ENCODE assay signal across 17 cellular contexts in genomic region chr1:25806418-25806817, GRCh38. TPM values are rescaled to one million over a fixed set of nuclear protein-coding genes. Genes with fewer than 3 reads are reported as not detected.
A peak's percentile ranks its signal among the peaks of the same experiment; 100 is the strongest.
DNase-seq lines count a peak whose midpoint lies in the region; ATAC-seq and TF ChIP-seq lines count a peak whose summit lies in the region.
"Had no signal": no experiment of that assay in that cellular context is flagged by ENCODE, and none has a peak within 500 bp of the region (broad histone marks: within the 10 kb centered on the region; RNA-seq: fewer than 3 reads in every experiment).

No MANE protein-coding gene starts in this region.

- DNase-seq in activated naive CD4-positive, alpha-beta T cell treated with anti-CD3 and anti-CD28 coated beads, Interleukin-2, amount 10 ng/mL, durations not matched to agents 7 days and 5 days, result no peak
- DNase-seq in fibroblast of lung (ENCODE audit: low read depth in 2 of 2) (peak; percentile 72 to 76), ovary (peak in 4 of 5 donors; percentile 63 to 73 (median 66)), uterus (peak; percentile 55 to 66), kidney tubule cell (ENCODE audit: low spot score) (no peak)
- no peak for DNase-seq in stimulated activated naive CD8-positive, alpha-beta T cell treated with anti-CD3 and anti-CD28 coated beads, Interleukin-15, Interleukin-2, amounts not matched to agents 100 U/mL and 50 U/mL, for 24 hours
- DNase-seq: activated B cell treated with CpG ODN at 0.5 μM for 24 hours; activated T-cell treated with anti-CD3 and anti-CD28 coated beads, Interleukin-2, amount 50 U/mL, for 48 hours; central memory CD4-positive, alpha-beta T cell; DMS79; NCI-H1092 treated with DMSO at 0.1 percent for 48 hours; NCI-H748 treated with DMSO at 0.1 percent for 48 hours; stimulated activated CD4-positive, alpha-beta T cell treated with anti-CD3 and anti-CD28 coated beads, Interleukin-2, amount 100 ng/mL, for 48 hours had no signal

- no peak overlapping the region for H3K9ac ChIP-seq in fibroblast of lung (ENCODE audit: insufficient read depth, low read length)

- intact Hi-C loops in ovary (cut with DNase I) (loop anchor here in 2 of 4 donors (5.0 to 10.0 kb wide), 3 partner anchors 188 to 199 kb away; partner anchors contain the start of genes MAN1C1 (in 1 of the 2) and PAFAH2 (in 1 of the 2)), uterus (cut with DNase I; ENCODE audit: low total_unique reads) (no loop called here)

- H3K36me3 Mint-ChIP-seq in activated naive CD4-positive, alpha-beta T cell treated with anti-CD3 and anti-CD28 coated beads, Interleukin-2, amount 50 U/mL, for 24 hours, result peaks cover 6% of the 10 kb centered on the region
- H3K36me3 Mint-ChIP-seq in activated naive CD4-positive, alpha-beta T cell treated with anti-CD3 and anti-CD28 coated beads, Interleukin-2, amount 10 ng/mL, durations not matched to agents 7 days and 5 days, result no peaks in the 10 kb centered on the region

- CTCF ChIA-PET in activated naive CD4-positive, alpha-beta T cell treated with anti-CD3 and anti-CD28 coated beads, Interleukin-2, amount 10 ng/mL, durations not matched to agents 7 days and 5 days (lab: Charles Lee), result no interaction called here

- H2AFZ ChIP-seq in fibroblast of lung (ENCODE audit: low read length), result no peak overlapping the region

- no peaks in the 10 kb centered on the region for H3K9me3 Mint-ChIP-seq in activated naive CD4-positive, alpha-beta T cell treated with anti-CD3 and anti-CD28 coated beads, Interleukin-2, amount 50 U/mL, for 24 hours
- H3K9me3 Mint-ChIP-seq in activated naive CD4-positive, alpha-beta T cell treated with anti-CD3 and anti-CD28 coated beads, Interleukin-2, amount 10 ng/mL, durations not matched to agents 7 days and 5 days, result no peaks in the 10 kb centered on the region
- H3K9me3 Mint-ChIP-seq: activated B cell treated with CpG ODN at 0.5 μM for 24 hours; stimulated activated naive CD8-positive, alpha-beta T cell treated with anti-CD3 and anti-CD28 coated beads, Interleukin-15, Interleukin-2, amounts not matched to agents 100 ng/mL and 50 ng/mL, for 24 hours had no signal

- TF ChIP-seq CTCF in fibroblast of lung (conservative IDR thresholded peaks at IDR 0.05 in 1 of 2, IDR thresholded peaks at IDR 0.05 in 1 of 2; ENCODE audit: low read depth in 1 of 2, low read length in 2 of 2) (no peak), ovary (IDR thresholded peaks at IDR 0.05) (no peak), uterus (IDR thresholded peaks at IDR 0.05) (no peak)

- H3K4me3 ChIP-seq in fibroblast of lung (replicated peaks in 1 of 4; ENCODE audit: control extremely low read depth in 1 of 4, insufficient read depth in 1 of 4, low read depth in 3 of 4, low read length in 4 of 4) (no peak overlapping the region), ovary (no peak overlapping the region), uterus (no peak overlapping the region)
- H3K4me3 ChIP-seq: HAP-1 had no signal

- H3K4me1 ChIP-seq in fibroblast of lung (ENCODE audit: control insufficient read depth, extremely low read depth, insufficient read depth, low read length) (peaks cover 11% of the 10 kb centered on the region), ovary (ENCODE audit: insufficient read depth) (no peaks in the 10 kb centered on the region), uterus (peaks cover 0 to 5% of the 10 kb centered on the region in 2 donors)

- no peaks in the 10 kb centered on the region for H4K20me1 ChIP-seq in fibroblast of lung (ENCODE audit: control insufficient read depth, extremely low read depth, insufficient read depth, low read length)

- H3K4me3 Mint-ChIP-seq in activated naive CD4-positive, alpha-beta T cell treated with anti-CD3 and anti-CD28 coated beads, Interleukin-2, amount 50 U/mL, for 24 hours, result no peak overlapping the region
- H3K4me3 Mint-ChIP-seq in activated naive CD4-positive, alpha-beta T cell treated with anti-CD3 and anti-CD28 coated beads, Interleukin-2, amount 10 ng/mL, durations not matched to agents 7 days and 5 days, result no peak overlapping the region
- H3K4me3 Mint-ChIP-seq: activated B cell treated with CpG ODN at 0.5 μM for 24 hours; stimulated activated naive CD8-positive, alpha-beta T cell treated with anti-CD3 and anti-CD28 coated beads, Interleukin-15, Interleukin-2, amounts not matched to agents 100 ng/mL and 50 ng/mL, for 24 hours had no signal

- 49 to 58% (median 53%) methylated on average over 4 of the region's 4 CpGs for WGBS in ovary, 3 donors

- H3K27ac Mint-ChIP-seq in activated naive CD4-positive, alpha-beta T cell treated with anti-CD3 and anti-CD28 coated beads, Interleukin-2, amount 50 U/mL, for 24 hours, result peak overlapping the region; percentile 41
- H3K27ac Mint-ChIP-seq in activated naive CD4-positive, alpha-beta T cell treated with anti-CD3 and anti-CD28 coated beads, Interleukin-2, amount 10 ng/mL, durations not matched to agents 7 days and 5 days, result no peak overlapping the region
- H3K27ac Mint-ChIP-seq: activated B cell treated with CpG ODN at 0.5 μM for 24 hours; stimulated activated naive CD8-positive, alpha-beta T cell treated with anti-CD3 and anti-CD28 coated beads, Interleukin-15, Interleukin-2, amounts not matched to agents 100 ng/mL and 50 ng/mL, for 24 hours had no signal

- no peak for TF ChIP-seq EP300 in ovary (IDR thresholded peaks at IDR 0.05)

- TF ChIP-seq POLR2A in ovary (IDR thresholded peaks at IDR 0.05), result no peak
- no peak for TF ChIP-seq POLR2A in uterus (IDR thresholded peaks at IDR 0.05)

- no peaks in the 10 kb centered on the region for H3K9me3 ChIP-seq in fibroblast of lung (ENCODE audit: control insufficient read depth, insufficient read depth, low read depth, low read length)
- no peaks in the 10 kb centered on the region for H3K9me3 ChIP-seq in ovary
- no peaks in the 10 kb centered on the region for H3K9me3 ChIP-seq in uterus
- H3K9me3 ChIP-seq: HAP-1 had no signal

- H3K27me3 ChIP-seq in fibroblast of lung (ENCODE audit: control insufficient read depth, insufficient read depth, low read length) (no peaks in the 10 kb centered on the region), ovary (no peaks in the 10 kb centered on the region), uterus (no peaks in the 10 kb centered on the region)

- H3K27me3 Mint-ChIP-seq in activated naive CD4-positive, alpha-beta T cell treated with anti-CD3 and anti-CD28 coated beads, Interleukin-2, amount 50 U/mL, for 24 hours, result no peaks in the 10 kb centered on the region
- H3K27me3 Mint-ChIP-seq in activated naive CD4-positive, alpha-beta T cell treated with anti-CD3 and anti-CD28 coated beads, Interleukin-2, amount 10 ng/mL, durations not matched to agents 7 days and 5 days, result peaks cover 11% of the 10 kb centered on the region
- H3K27me3 Mint-ChIP-seq: activated B cell treated with CpG ODN at 0.5 μM for 24 hours; stimulated activated naive CD8-positive, alpha-beta T cell treated with anti-CD3 and anti-CD28 coated beads, Interleukin-15, Interleukin-2, amounts not matched to agents 100 ng/mL and 50 ng/mL, for 24 hours had no signal

- H3K27ac ChIP-seq in fibroblast of lung (ENCODE audit: insufficient read depth, low read length), result no peak overlapping the region
- H3K27ac ChIP-seq in ovary, result no peak overlapping the region
- H3K27ac ChIP-seq in uterus, result peak overlapping the region; percentile 53 to 66

- H3K36me3 ChIP-seq in fibroblast of lung (ENCODE audit: control insufficient read depth, insufficient read depth, low read length) (peaks cover 6% of the 10 kb centered on the region), ovary (no peaks in the 10 kb centered on the region), uterus (no peaks in the 10 kb centered on the region)

- peaks cover 40% of the 10 kb centered on the region for H3K4me1 Mint-ChIP-seq in activated naive CD4-positive, alpha-beta T cell treated with anti-CD3 and anti-CD28 coated beads, Interleukin-2, amount 50 U/mL, for 24 hours
- H3K4me1 Mint-ChIP-seq in activated naive CD4-positive, alpha-beta T cell treated with anti-CD3 and anti-CD28 coated beads, Interleukin-2, amount 10 ng/mL, durations not matched to agents 7 days and 5 days, result peaks cover 26% of the 10 kb centered on the region

- no peak overlapping the region for H3K4me2 ChIP-seq in fibroblast of lung (ENCODE audit: extremely low read depth, insufficient read depth, low read length)

- H3K79me2 ChIP-seq in fibroblast of lung (ENCODE audit: control insufficient read depth, insufficient read depth, low read length), result no peaks in the 10 kb centered on the region

- ATAC-seq in GM21367 (IDR thresholded peaks at IDR 0.05; ENCODE audit: unreplicated experiment), result no peak
- ATAC-seq in stimulated activated naive CD8-positive, alpha-beta T cell treated with anti-CD3 and anti-CD28 coated beads, Interleukin-15, Interleukin-2, amounts not matched to agents 100 U/mL and 50 U/mL, for 24 hours, result no peak

RNA-seq across cellular contexts. Expression of gene SELENON, which starts 6.4 kb away (rescaled TPM):
- total RNA-seq in fibroblast of lung (11.0 and 19.3 TPM in 2 replicates), ovary (100 to 1,000 TPM in 1 of 7 donors, 10 to 100 TPM in 6; 13.9 to 139 (median 69.2) TPM), uterus (10 to 100 TPM in 2 of 4 donors, 1 to 10 TPM in 2; 9.0 to 94.0 (median 18.0) TPM)
- polyA plus RNA-seq in fibroblast of lung (67.6 and 69.5 TPM in 2 replicates), ovary (10 to 100 TPM; 45.7 to 51.9 TPM)
- 81.1 and 108 TPM in 2 replicates for polyA plus RNA-seq in fibroblast of lung (2012)
- polyA minus RNA-seq in fibroblast of lung (ENCODE audit: low replicate concordance), result 172 and 276 TPM in 2 replicates

RNA-seq across cellular contexts. Expression of gene MTFR1L, which starts 13.3 kb away (rescaled TPM):
- total RNA-seq in fibroblast of lung (38.3 and 41.1 TPM in 2 replicates), ovary (100 to 1,000 TPM in 2 of 7 donors, 10 to 100 TPM in 5; 55.5 to 113 (median 97.4) TPM), uterus (100 to 1,000 TPM in 1 of 4 donors, 10 to 100 TPM in 3; 51.5 to 106 (median 63.7) TPM)
- polyA plus RNA-seq in fibroblast of lung (47.0 and 56.0 TPM in 2 replicates), ovary (10 to 100 TPM; 73.0 to 97.1 TPM)
- polyA plus RNA-seq in fibroblast of lung (2012), result 43.5 and 43.6 TPM in 2 replicates
- 54.0 and 84.5 TPM in 2 replicates for polyA minus RNA-seq in fibroblast of lung (ENCODE audit: low replicate concordance)

RNA-seq across cellular contexts. Expression of gene AUNIP, which starts 52.8 kb away (rescaled TPM):
- total RNA-seq in fibroblast of lung (under 0.01 and 0.33 TPM in 2 replicates), ovary (under 1 TPM in 6 of 7 donors, not detected in 1; 0.35 to 0.75 (median 0.44) TPM), uterus (1 to 10 TPM in 1 of 4 donors, not detected in 3; 1.1 TPM)
- polyA plus RNA-seq in fibroblast of lung (1.2 and 3.4 TPM in 2 replicates), ovary (under 1 TPM; 0.23 to 0.45 TPM)
- 0.90 and 2.2 TPM in 2 replicates for polyA plus RNA-seq in fibroblast of lung (2012)
- polyA minus RNA-seq in fibroblast of lung (ENCODE audit: low replicate concordance), result 0.82 and 1.9 TPM in 2 replicates

Comparison
In these comparisons a context has a peak if more than half of its experiments do, and no peak if none do; other contexts are left out.
1. DNase-seq: peak in fibroblast of lung (2 of 2), ovary (4 of 5) and uterus (2 of 2); none in activated naive CD4-positive, alpha-beta T cell treated with anti-CD3 and anti-CD28 coated beads, Interleukin-2, amount 10 ng/mL, durations not matched to agents 7 days and 5 days (single experiment), stimulated activated naive CD8-positive, alpha-beta T cell treated with anti-CD3 and anti-CD28 coated beads, Interleukin-15, Interleukin-2, amounts not matched to agents 100 U/mL and 50 U/mL, for 24 hours (single experiment) and kidney tubule cell (single experiment).
2. H3K27ac ChIP-seq: peak in uterus (2 of 2); none in fibroblast of lung (single experiment) and ovary (0 of 2).